ENCODE assay signal across 8 cellular contexts in the genomic region with DNA sequence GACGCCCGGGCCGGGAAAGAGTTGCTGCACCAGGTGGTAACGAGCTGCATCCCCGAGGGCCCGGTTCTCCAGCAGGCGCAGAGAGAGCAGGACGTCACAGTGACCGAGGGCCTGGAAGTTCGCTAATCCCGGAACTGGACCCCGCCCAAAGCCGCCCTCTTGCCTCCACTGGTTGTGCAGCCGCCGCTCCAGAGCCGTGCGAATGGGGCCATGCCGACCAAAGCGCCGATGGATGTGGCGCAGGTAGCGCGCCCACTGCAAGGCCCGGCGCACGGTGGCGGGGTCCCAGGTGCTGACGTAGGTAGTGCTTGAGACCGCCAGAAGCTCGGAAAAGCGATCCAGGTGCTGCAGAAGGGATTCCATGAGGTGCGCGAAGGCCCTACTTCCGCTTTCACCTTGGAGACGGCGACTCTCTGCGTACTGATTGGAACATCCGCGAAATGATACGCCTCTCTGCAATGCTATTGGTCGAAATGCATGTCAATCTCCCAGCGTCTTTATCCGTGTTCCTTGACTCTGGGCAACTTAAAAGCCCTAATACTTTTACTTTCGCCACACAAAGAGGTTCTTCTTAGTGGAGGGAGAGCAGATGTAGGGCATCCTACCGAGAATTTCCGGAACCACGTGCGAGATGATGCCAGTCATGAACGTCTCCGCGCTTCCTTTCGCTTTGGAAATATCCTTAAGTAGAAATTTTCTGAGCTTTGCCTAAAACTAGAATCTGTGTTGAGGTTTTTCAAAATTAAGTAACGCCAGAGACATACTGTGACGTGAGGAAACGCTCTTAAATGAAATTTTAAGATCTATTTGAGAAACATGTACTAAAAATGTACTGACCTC. TPM values are rescaled to one million over a fixed set of nuclear protein-coding genes. Genes with fewer than 3 reads are reported as not detected.
DNase-seq lines count a peak whose midpoint lies in the region; ATAC-seq, FAIRE-seq and TF ChIP-seq lines count a peak whose summit lies in the region.

A gene with protein sequence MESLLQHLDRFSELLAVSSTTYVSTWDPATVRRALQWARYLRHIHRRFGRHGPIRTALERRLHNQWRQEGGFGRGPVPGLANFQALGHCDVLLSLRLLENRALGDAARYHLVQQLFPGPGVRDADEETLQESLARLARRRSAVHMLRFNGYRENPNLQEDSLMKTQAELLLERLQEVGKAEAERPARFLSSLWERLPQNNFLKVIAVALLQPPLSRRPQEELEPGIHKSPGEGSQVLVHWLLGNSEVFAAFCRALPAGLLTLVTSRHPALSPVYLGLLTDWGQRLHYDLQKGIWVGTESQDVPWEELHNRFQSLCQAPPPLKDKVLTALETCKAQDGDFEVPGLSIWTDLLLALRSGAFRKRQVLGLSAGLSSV (minus strand): TSS at position 376 of the 840 bp plus-strand sequence. CDS start 13 bp downstream, at position 363.

- BruUV-seq in HepG2 (replicated peaks; lab: Mats Ljungman, UMichigan): no TSS peak

- peak in 1 of 2 experiments; percentile 14; a peak in 1 of 4 replicates for TF ChIP-seq EP300 in HepG2 (IDR thresholded peaks at IDR 0.05; ENCODE audit: low read depth in 2 of 2, low read length in 2 of 2)
- no peak for TF ChIP-seq EP300 in HepG2 (CRISPR knock-in tag; IDR thresholded peaks at IDR 0.05; ENCODE audit: borderline replicate concordance)

- H3K27ac ChIP-seq in HepG2 (ENCODE audit: extremely low read length, insufficient read depth, low read length): peak within 1 kb of the TSS; percentile 89

- TF ChIP-seq CTCF in HepG2 (CRISPR knock-in tag; IDR thresholded peaks at IDR 0.05): no peak

- H3K9ac ChIP-seq in HepG2 (ENCODE audit: insufficient read depth, low read depth, low read length): peak within 1 kb of the TSS; percentile 83

- in situ Hi-C loops in HepG2 (cut with HindIII; ENCODE audit: extremely low pct_ligation_motif_present, low pct_unique_long_range_greater_than_20kb): no loop called here

- POLR2A ChIA-PET in HepG2 (lab: Yijun Ruan, JAX): interaction anchor here (0.6 to 4.6 kb wide), 11 partner anchors 9 to 204 kb away, joined by 3 to 55 read pairs (median 4); a partner anchor contains a TSS

- no peaks in the 10 kb centered on the region for H3K27me3 ChIP-seq in HepG2 (ENCODE audit: control insufficient read depth in 1 of 2, insufficient read depth in 2 of 2, low read length in 2 of 2)

- H3K4me2 ChIP-seq in HepG2 (ENCODE audit: low read depth, low read length): peak within 1 kb of the TSS; percentile 79

- intact Hi-C loops in HepG2 (cut with micrococcal nuclease; ENCODE audit: unreplicated experiment): loop anchor here (1.0 to 10.0 kb wide), 7 partner anchors 10 to 291 kb away; a partner anchor contains a TSS

- CTCF ChIA-PET in HepG2 (lab: Yijun Ruan, JAX; ENCODE audit: low intra/inter-chr PET ratio, low total read pairs): interaction anchor here (1.0 kb wide), 1 partner anchor 105 kb away, joined by 3 read pairs; no protein-coding TSS in a partner anchor

- H3K4me3 ChIP-seq in HepG2 (replicated peaks in 1 of 3; ENCODE audit: insufficient read depth in 1 of 3, low read depth in 2 of 3, low read length in 3 of 3): peak within 1 kb of the TSS; percentile 77 to 93 (median 84)

- H3K9me3 ChIP-seq in HepG2 (ENCODE audit: low read length): no peaks in the 10 kb centered on the region

- H3K36me3 ChIP-seq in HepG2 (replicated peaks in 1 of 2; ENCODE audit: control insufficient read depth in 1 of 2, insufficient read depth in 2 of 2, low read length in 2 of 2): no peaks in the 10 kb centered on the region

- H3K4me1 ChIP-seq in HepG2 (ENCODE audit: insufficient read depth, low read length): peaks cover 30% of the 10 kb centered on the region

- peak within 1 kb of the TSS; percentile 97 for H2AFZ ChIP-seq in HepG2 (ENCODE audit: low read length)

- WGBS in HepG2 (ENCODE audit: low lambda C conversion rate): under 1% methylated on average over 50 of the region's 55 CpGs

- H4K20me1 ChIP-seq in HepG2 (ENCODE audit: insufficient read depth, low read length): no peaks in the 10 kb centered on the region

- peak; percentile 54 to 96 (median 89) for DNase-seq in C1 segment of cervical spinal cord (lab: John Stamatoyannopoulos, UW)
- DNase-seq in NCI-H748 treated with DMSO at 0.1 percent for 48 hours (lab: John Stamatoyannopoulos, UW): peak; percentile 96
- DNase-seq in activated CD4-positive, alpha-beta T cell treated with anti-CD3 and anti-CD28 coated beads, Interleukin-2, amount 50 U/mL, for 24 hours (ENCODE audit: low read depth in 1 of 2, low spot score in 1 of 2): peak; percentile 77 to 97
- DNase-seq in dermis microvascular lymphatic vessel endothelial cell (ENCODE audit: low read depth in 2 of 2): peak; percentile 94 to 97
- DNase-seq in HepG2 (ENCODE audit: low spot score): peak; percentile 97
- DNase-seq in stimulated activated CD4-positive, alpha-beta T cell treated with anti-CD3 and anti-CD28 coated beads, Interleukin-4, amount 100 ng/mL, for 1 hour: peak; percentile 84

- TF ChIP-seq RAD21 in HepG2 (CRISPR knock-in tag; IDR thresholded peaks at IDR 0.05): peak; percentile 37; the same call in 1 of the 2 replicates

- H3K79me2 ChIP-seq in HepG2 (ENCODE audit: insufficient read depth, low read length): peaks cover 21% of the 10 kb centered on the region

- FAIRE-seq in HepG2 (lab: Jason Lieb, UNC): peak; percentile 75

- peak; percentile 70 to 82; a peak in 2 of 4 replicates for TF ChIP-seq POLR2A in HepG2 (IDR thresholded peaks at IDR 0.05; ENCODE audit: insufficient read depth in 1 of 2, low read depth in 2 of 2, low read length in 2 of 2)

- ATAC-seq in GM19372 (IDR thresholded peaks at IDR 0.05; ENCODE audit: low read depth, unreplicated experiment) (peak; percentile 94), HG03558 (IDR thresholded peaks at IDR 0.05; ENCODE audit: extremely low read depth, unreplicated experiment) (peak; percentile 97), HepG2 (peak; percentile 95)

TF ChIP-seq in HepG2, 621 proteins besides CTCF, POLR2A, EP300 and RAD21 (continues in another document):
- TF ChIP-seq SP2 (CRISPR knock-in tag; IDR thresholded peaks at IDR 0.05) (peak; percentile 99), XBP1 (CRISPR knock-in tag; IDR thresholded peaks at IDR 0.05) (0 out of 2 replicates have a peak, but pooled peaks have one; percentile 27), JDP2 (CRISPR knock-in tag; IDR thresholded peaks at IDR 0.05; ENCODE audit: borderline replicate concordance) (no peak), ZNF878 (CRISPR knock-in tag; IDR thresholded peaks at IDR 0.05) (0 out of 2 replicates have a peak, but pooled peaks have one; percentile 14), HNF4A (CRISPR knock-in tag; IDR thresholded peaks at IDR 0.05) (no peak)

RNA-seq across cellular contexts. Expression of the gene that starts here (rescaled TPM):
- 8.3 and 8.7 TPM in 2 replicates for total RNA-seq in dermis microvascular lymphatic vessel endothelial cell
- total RNA-seq in HepG2 (2016; rRNA removed; fragmentation: Illumina TruSeq; extraction: Trizol): 9.7 and 12.3 TPM in 2 replicates
- 4.3 and 4.5 TPM in 2 replicates for total RNA-seq in HepG2 (2016; cell fraction: cytosol; rRNA removed; fragmentation: Illumina TruSeq; extraction: Trizol; ENCODE audit: low read depth)
- total RNA-seq in HepG2 (2016; cell fraction: insoluble cytoplasmic fraction; rRNA removed; fragmentation: Illumina TruSeq; extraction: Trizol): 10.9 and 12.4 TPM in 2 replicates
- 9.9 and 12.1 TPM in 2 replicates for total RNA-seq in HepG2 (2016; cell fraction: membrane; rRNA removed; fragmentation: Illumina TruSeq; extraction: Trizol)
- 6.9 and 7.8 TPM in 2 replicates for total RNA-seq in HepG2 (2016; cell fraction: nucleus; rRNA removed; fragmentation: Illumina TruSeq; extraction: Trizol)
- polyA plus RNA-seq in HepG2 (2011; rRNA removed): 2.5 TPM in 2 replicates
- polyA plus RNA-seq in HepG2 (2011; cell fraction: cytosol; rRNA removed): 2.2 and 2.5 TPM in 2 replicates
- polyA plus RNA-seq in HepG2 (2011; cell fraction: nucleus; rRNA removed): 1.3 and 1.4 TPM in 2 replicates
- 3.9 and 4.9 TPM in 2 replicates for polyA plus RNA-seq in HepG2 (2012)
- 2.0 and 2.3 TPM in 2 replicates for polyA plus RNA-seq in HepG2 (2016; cell fraction: cytosol; fragmentation: Illumina TruSeq; extraction: Trizol; ENCODE audit: low read depth)
- polyA plus RNA-seq in HepG2 (2016; cell fraction: insoluble cytoplasmic fraction; fragmentation: Illumina TruSeq; extraction: Trizol; ENCODE audit: low read depth): 12.6 and 13.6 TPM in 2 replicates
- 6.0 and 6.5 TPM in 2 replicates for polyA plus RNA-seq in HepG2 (2016; cell fraction: membrane; fragmentation: Illumina TruSeq; extraction: Trizol; ENCODE audit: low read depth)
- 6.7 and 7.7 TPM in 2 replicates for polyA plus RNA-seq in HepG2 (2016; cell fraction: nucleus; fragmentation: Illumina TruSeq; extraction: Trizol; ENCODE audit: insufficient read depth, low read depth)
- 1.2 and 5.0 TPM in 2 replicates for polyA minus RNA-seq in HepG2 (2011; rRNA and poly(A)+ RNA removed; ENCODE audit: low replicate concordance)
- 4.2 and 4.5 TPM in 2 replicates for polyA minus RNA-seq in HepG2 (2011; cell fraction: cytosol; rRNA and poly(A)+ RNA removed)
- 3.6 and 4.9 TPM in 2 replicates for polyA minus RNA-seq in HepG2 (2011; cell fraction: nucleus; rRNA and poly(A)+ RNA removed)

Comparison
In these comparisons a context has a peak if more than half of its experiments do, and no peak if none do; other contexts are left out.
1. Peak in every context shown above with its lines: DNase-seq, ATAC-seq, H3K4me3 ChIP-seq and H3K27ac ChIP-seq.